ENCODE assay signal across 1 cellular context in genomic region chr19:29843180-29844051, GRCh38.
TF ChIP-seq lines count a peak whose summit lies in the region.

No MANE protein-coding gene starts in this region.

TF ChIP-seq in K562, 482 proteins besides CTCF, POLR2A, EP300 and RAD21 (continued from another document):
- TF ChIP-seq, protein P1, sequence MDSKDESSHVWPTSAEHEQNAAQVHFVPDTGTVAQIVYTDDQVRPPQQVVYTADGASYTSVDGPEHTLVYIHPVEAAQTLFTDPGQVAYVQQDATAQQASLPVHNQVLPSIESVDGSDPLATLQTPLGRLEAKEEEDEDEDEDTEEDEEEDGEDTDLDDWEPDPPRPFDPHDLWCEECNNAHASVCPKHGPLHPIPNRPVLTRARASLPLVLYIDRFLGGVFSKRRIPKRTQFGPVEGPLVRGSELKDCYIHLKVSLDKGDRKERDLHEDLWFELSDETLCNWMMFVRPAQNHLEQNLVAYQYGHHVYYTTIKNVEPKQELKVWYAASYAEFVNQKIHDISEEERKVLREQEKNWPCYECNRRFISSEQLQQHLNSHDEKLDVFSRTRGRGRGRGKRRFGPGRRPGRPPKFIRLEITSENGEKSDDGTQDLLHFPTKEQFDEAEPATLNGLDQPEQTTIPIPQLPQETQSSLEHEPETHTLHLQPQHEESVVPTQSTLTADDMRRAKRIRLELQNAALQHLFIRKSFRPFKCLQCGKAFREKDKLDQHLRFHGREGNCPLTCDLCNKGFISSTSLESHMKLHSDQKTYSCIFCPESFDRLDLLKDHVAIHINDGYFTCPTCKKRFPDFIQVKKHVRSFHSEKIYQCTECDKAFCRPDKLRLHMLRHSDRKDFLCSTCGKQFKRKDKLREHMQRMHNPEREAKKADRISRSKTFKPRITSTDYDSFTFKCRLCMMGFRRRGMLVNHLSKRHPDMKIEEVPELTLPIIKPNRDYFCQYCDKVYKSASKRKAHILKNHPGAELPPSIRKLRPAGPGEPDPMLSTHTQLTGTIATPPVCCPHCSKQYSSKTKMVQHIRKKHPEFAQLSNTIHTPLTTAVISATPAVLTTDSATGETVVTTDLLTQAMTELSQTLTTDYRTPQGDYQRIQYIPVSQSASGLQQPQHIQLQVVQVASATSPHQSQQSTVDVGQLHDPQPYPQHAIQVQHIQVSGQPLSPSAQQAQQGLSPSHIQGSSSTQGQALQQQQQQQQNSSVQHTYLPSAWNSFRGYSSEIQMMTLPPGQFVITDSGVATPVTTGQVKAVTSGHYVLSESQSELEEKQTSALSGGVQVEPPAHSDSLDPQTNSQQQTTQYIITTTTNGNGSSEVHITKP (IDR thresholded peaks at IDR 0.05; ENCODE audit: partially characterized antibody), result peak; percentile 30
- TF ChIP-seq, protein P2, sequence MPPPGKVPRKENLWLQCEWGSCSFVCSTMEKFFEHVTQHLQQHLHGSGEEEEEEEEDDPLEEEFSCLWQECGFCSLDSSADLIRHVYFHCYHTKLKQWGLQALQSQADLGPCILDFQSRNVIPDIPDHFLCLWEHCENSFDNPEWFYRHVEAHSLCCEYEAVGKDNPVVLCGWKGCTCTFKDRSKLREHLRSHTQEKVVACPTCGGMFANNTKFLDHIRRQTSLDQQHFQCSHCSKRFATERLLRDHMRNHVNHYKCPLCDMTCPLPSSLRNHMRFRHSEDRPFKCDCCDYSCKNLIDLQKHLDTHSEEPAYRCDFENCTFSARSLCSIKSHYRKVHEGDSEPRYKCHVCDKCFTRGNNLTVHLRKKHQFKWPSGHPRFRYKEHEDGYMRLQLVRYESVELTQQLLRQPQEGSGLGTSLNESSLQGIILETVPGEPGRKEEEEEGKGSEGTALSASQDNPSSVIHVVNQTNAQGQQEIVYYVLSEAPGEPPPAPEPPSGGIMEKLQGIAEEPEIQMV (tag; conservative IDR thresholded peaks at IDR 0.05; ENCODE audit: low read depth), result no peak
- TF ChIP-seq USF2 (CRISPR knock-in tag; IDR thresholded peaks at IDR 0.05) (peak; percentile 57), TAF9B (IDR thresholded peaks at IDR 0.05; ENCODE audit: partially characterized antibody) (no peak), EGR1 (conservative IDR thresholded peaks at IDR 0.05) (peak; percentile 29; the same call in 1 of the 2 replicates), RFX7 (CRISPR knock-in tag; IDR thresholded peaks at IDR 0.05) (no peak), MNT (conservative IDR thresholded peaks at IDR 0.05) (no peak), HNRNPUL1 (IDR thresholded peaks at IDR 0.05; ENCODE audit: low read length) (no peak), SAFB (IDR thresholded peaks at IDR 0.05; ENCODE audit: borderline replicate concordance, low read depth, low read length) (peak; percentile 54; the same call in 1 of the 2 replicates), E2F4 (CRISPR knock-in tag; IDR thresholded peaks at IDR 0.05; ENCODE audit: low read depth) (no peak), RNF2 (IDR thresholded peaks at IDR 0.05) (0 out of 2 replicates have a peak, but pooled peaks have one; percentile 24), CEBPB (tag; IDR thresholded peaks at IDR 0.05) (no peak), HMG20B (CRISPR knock-in tag; IDR thresholded peaks at IDR 0.05) (no peak), MAZ (CRISPR knock-in tag; conservative IDR thresholded peaks at IDR 0.05 in 1 of 2, IDR thresholded peaks at IDR 0.05 in 1 of 2) (0 out of 4 replicates have a peak, but pooled peaks of 1 of the 2 experiments have one; percentile 31), HDAC8 (tag; IDR thresholded peaks at IDR 0.05) (no peak), CREM (IDR thresholded peaks at IDR 0.05; ENCODE audit: low read depth) (no peak), BHLHE40 (IDR thresholded peaks at IDR 0.05; ENCODE audit: low read length) (0 out of 2 replicates have a peak, but pooled peaks have one; percentile 4), ZNF431 (CRISPR knock-in tag; IDR thresholded peaks at IDR 0.05) (no peak), KDM2B (CRISPR knock-in tag; IDR thresholded peaks at IDR 0.05) (no peak), SAP30 (IDR thresholded peaks at IDR 0.05; ENCODE audit: borderline replicate concordance, insufficient read depth, low read depth, low read length, poor library complexity, severe bottlenecking) (peak; percentile 57)
- TF ChIP-seq, protein P3, sequence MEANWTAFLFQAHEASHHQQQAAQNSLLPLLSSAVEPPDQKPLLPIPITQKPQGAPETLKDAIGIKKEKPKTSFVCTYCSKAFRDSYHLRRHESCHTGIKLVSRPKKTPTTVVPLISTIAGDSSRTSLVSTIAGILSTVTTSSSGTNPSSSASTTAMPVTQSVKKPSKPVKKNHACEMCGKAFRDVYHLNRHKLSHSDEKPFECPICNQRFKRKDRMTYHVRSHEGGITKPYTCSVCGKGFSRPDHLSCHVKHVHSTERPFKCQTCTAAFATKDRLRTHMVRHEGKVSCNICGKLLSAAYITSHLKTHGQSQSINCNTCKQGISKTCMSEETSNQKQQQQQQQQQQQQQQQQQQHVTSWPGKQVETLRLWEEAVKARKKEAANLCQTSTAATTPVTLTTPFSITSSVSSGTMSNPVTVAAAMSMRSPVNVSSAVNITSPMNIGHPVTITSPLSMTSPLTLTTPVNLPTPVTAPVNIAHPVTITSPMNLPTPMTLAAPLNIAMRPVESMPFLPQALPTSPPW (CRISPR knock-in tag; IDR thresholded peaks at IDR 0.05), result peak; percentile 32; the same call in 1 of the 2 replicates
- TF ChIP-seq, protein P4, sequence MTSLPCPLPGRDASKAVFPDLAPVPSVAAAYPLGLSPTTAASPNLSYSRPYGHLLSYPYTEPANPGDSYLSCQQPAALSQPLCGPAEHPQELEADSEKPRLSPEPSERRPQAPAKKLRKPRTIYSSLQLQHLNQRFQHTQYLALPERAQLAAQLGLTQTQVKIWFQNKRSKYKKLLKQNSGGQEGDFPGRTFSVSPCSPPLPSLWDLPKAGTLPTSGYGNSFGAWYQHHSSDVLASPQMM (CRISPR knock-in tag; IDR thresholded peaks at IDR 0.05), result no peak
